12 cellular contexts compared by ENCODE assay signal in genomic region chr12:124556896-124557501, GRCh38. TPM values are rescaled to one million over a fixed set of nuclear protein-coding genes. Genes with fewer than 3 reads are reported as not detected.
DNase-seq lines count a peak whose midpoint lies in the region; ATAC-seq, FAIRE-seq and TF ChIP-seq lines count a peak whose summit lies in the region.
"Had no signal": no experiment of that assay in that cellular context is flagged by ENCODE, and none has a peak within 500 bp of the region (broad histone marks: within the 10 kb centered on the region; RNA-seq: fewer than 3 reads in every experiment).

No MANE protein-coding gene starts in this region.

- no peaks in the 10 kb centered on the region for H3K36me3 ChIP-seq in esophagus muscularis mucosa
- H3K36me3 ChIP-seq in transverse colon: no peaks in the 10 kb centered on the region
- H3K36me3 ChIP-seq: adrenal gland had no signal

- no peaks in the 10 kb centered on the region for H3K27me3 ChIP-seq in esophagus muscularis mucosa
- H3K27me3 ChIP-seq in transverse colon: no peaks in the 10 kb centered on the region
- H3K27me3 ChIP-seq: adrenal gland, MG63 had no signal

- peaks cover 58% of the 10 kb centered on the region for H3K4me1 Mint-ChIP-seq in nephron progenitor cell

- H3K9me3 Mint-ChIP-seq in nephron progenitor cell: no peaks in the 10 kb centered on the region

- peak; percentile 22 for DNase-seq in NCI-H2029 treated with DMSO at 0.1 percent for 48 hours (lab: John Stamatoyannopoulos, UW)
- DNase-seq in NCI-H2029 (lab: John Stamatoyannopoulos, UW): no peak
- DNase-seq in esophagus muscularis mucosa (ENCODE audit: extremely low spot score): no peak
- no peak for DNase-seq in nephron progenitor cell
- no peak for DNase-seq in transverse colon
- no peak for DNase-seq in frontal cortex (ENCODE audit: low spot score in 2 of 2)
- DNase-seq: MG63, RPMI8226 had no signal

- in situ Hi-C loops in transverse colon (cut with MboI; ENCODE audit: low pct_ligation_motif_present in 1 of 4, low pct_unique_long_range_greater_than_20kb in 1 of 4, low sequenced_read_pairs in 3 of 4): no loop called here

- no peak for TF ChIP-seq EP300 in esophagus muscularis mucosa (IDR thresholded peaks at IDR 0.05)
- TF ChIP-seq EP300 in transverse colon (IDR thresholded peaks at IDR 0.05; ENCODE audit: low read depth): no peak

- TF ChIP-seq CTCF in esophagus muscularis mucosa (IDR thresholded peaks at IDR 0.05) (peak in 2 of 3 experiments; percentile 10 to 31), nephron progenitor cell (IDR thresholded peaks at IDR 0.05) (no peak), transverse colon (IDR thresholded peaks at IDR 0.05) (no peak)

- FAIRE-seq in frontal cortex (lab: Jason Lieb, UNC): no peak
- FAIRE-seq: A204.1 had no signal

- H3K9me3 ChIP-seq in esophagus muscularis mucosa: no peaks in the 10 kb centered on the region
- no peaks in the 10 kb centered on the region for H3K9me3 ChIP-seq in transverse colon
- H3K9me3 ChIP-seq: adrenal gland, MG63 had no signal

- intact Hi-C loops in esophagus muscularis mucosa (cut with DNase I): loop anchor here (10.0 kb wide), 1 partner anchor 52 kb away; no protein-coding TSS in a partner anchor
- intact Hi-C loops in transverse colon (cut with DNase I; ENCODE audit: low total_unique reads): no loop called here

- TF ChIP-seq POLR2A in esophagus muscularis mucosa (IDR thresholded peaks at IDR 0.05; ENCODE audit: low read depth) (no peak), transverse colon (IDR thresholded peaks at IDR 0.05) (no peak)

- no peak overlapping the region for H3K4me3 Mint-ChIP-seq in nephron progenitor cell

- WGBS in esophagus muscularis mucosa: 72% methylated on average over 22 of the region's 22 CpGs
- 78 to 80% methylated on average over 2 to 22 of the region's 22 CpGs for WGBS in transverse colon (ENCODE audit: low coverage in 1 of 2), 2 donors

- H3K27ac ChIP-seq in esophagus muscularis mucosa (replicated peaks in 1 of 4) (peak overlapping the region; percentile 47 to 81 (median 60)), transverse colon (peak overlapping the region; percentile 22 to 59 (median 38))

- H3K36me3 Mint-ChIP-seq in nephron progenitor cell (ENCODE audit: low read depth): peaks cover 14% of the 10 kb centered on the region

- no peaks in the 10 kb centered on the region for H3K27me3 Mint-ChIP-seq in nephron progenitor cell (ENCODE audit: low read depth, poor library complexity)

- ATAC-seq in GM21423 (IDR thresholded peaks at IDR 0.05; ENCODE audit: unreplicated experiment): no peak
- no peak for ATAC-seq in GM18511 (IDR thresholded peaks at IDR 0.05; ENCODE audit: unreplicated experiment)

- H3K4me3 ChIP-seq in esophagus muscularis mucosa: no peak overlapping the region
- no peak overlapping the region for H3K4me3 ChIP-seq in transverse colon
- H3K4me3 ChIP-seq: adrenal gland, MG63 had no signal

- H3K4me1 ChIP-seq in esophagus muscularis mucosa (peaks cover 60 to 95% (median 87%) of the 10 kb centered on the region in 4 donors), transverse colon (peaks cover 10 to 63% (median 35%) of the 10 kb centered on the region in 4 donors)

- H3K27ac Mint-ChIP-seq in nephron progenitor cell: peak overlapping the region; percentile 94

RNA-seq across cellular contexts. Expression of gene NCOR2, which starts 10.4 kb away (rescaled TPM):
- total RNA-seq in esophagus muscularis mucosa (100 to 1,000 TPM; 107 to 188 (median 131) TPM), transverse colon (100 to 1,000 TPM in 2 of 4 donors, 10 to 100 TPM in 2; 72.1 to 460 (median 119) TPM), frontal cortex (7.3 TPM)

Comparison
In these comparisons a context has a peak if more than half of its experiments do, and no peak if none do; other contexts are left out.
1. CTCF ChIP-seq: peak in esophagus muscularis mucosa (2 of 3); none in nephron progenitor cell (single experiment) and transverse colon (0 of 5).